ENCODE assay signal across 7 cellular contexts in the genomic region with DNA sequence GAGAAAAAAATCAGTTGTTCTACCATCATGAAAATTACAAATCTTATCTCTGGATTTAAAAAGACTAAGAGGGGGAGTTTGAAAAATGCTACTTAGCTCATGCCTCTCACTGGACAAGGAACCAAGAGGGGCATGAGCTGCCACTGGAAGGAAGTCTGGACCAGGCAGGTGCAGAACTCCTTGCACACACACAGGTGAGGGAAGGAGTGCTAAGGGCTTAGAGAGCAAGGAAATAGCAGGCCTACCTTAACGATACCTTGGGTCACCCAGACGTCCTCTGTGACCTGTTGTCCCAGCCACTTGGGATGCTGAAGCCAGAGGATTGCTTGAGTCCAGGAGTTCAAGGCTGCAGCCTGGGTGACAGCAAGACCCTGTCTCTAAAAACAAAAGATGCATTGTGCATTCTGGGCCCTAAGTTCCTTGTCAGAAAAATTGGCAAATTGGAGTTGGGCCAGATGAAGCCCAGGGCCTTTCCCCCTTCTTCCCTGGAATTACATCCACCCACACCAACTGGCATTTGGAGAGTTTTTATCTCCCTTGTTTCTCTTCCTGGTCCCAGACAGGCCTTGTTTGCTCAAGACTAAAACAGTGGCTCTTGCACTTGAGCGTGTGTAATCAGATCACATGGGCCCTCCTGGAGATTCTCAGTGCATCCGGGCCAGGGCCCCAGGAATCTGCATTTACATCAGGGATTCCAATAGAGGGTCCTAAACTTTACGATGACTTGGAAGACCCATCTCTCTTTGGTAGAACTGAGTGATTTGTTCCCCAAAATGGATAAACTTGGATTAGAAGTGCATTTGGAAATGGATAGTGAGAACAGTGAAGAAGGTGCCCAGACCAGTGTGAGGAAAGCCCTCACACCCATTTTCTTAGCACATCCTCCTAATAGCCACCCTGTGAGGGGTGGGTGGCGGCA.
DNase-seq lines count a peak whose midpoint lies in the region; ATAC-seq and TF ChIP-seq lines count a peak whose summit lies in the region.

No MANE protein-coding gene starts in this region.

- H3K36me3 ChIP-seq in mucosa of stomach (ENCODE audit: control insufficient read depth, insufficient read depth, low read length), result peaks cover 10% of the 10 kb centered on the region
- no peaks in the 10 kb centered on the region for H3K36me3 ChIP-seq in MM.1S (replicated peaks; ENCODE audit: insufficient read depth, low read length)

- H2AFZ ChIP-seq in MM.1S (ENCODE audit: low read length), result no peak overlapping the region

- no peaks in the 10 kb centered on the region for H4K20me1 ChIP-seq in MM.1S (ENCODE audit: insufficient read depth, low read length)

- H3K9me3 ChIP-seq in mucosa of stomach (ENCODE audit: control insufficient read depth, low read length) (no peaks in the 10 kb centered on the region), MM.1S (replicated peaks; ENCODE audit: insufficient read depth, low read length) (no peaks in the 10 kb centered on the region)

- peak overlapping the region; percentile 99 for H3K9ac ChIP-seq in mucosa of stomach (ENCODE audit: low read length)
- no peak overlapping the region for H3K9ac ChIP-seq in MM.1S (ENCODE audit: low read length)

- H3K4me1 ChIP-seq in mucosa of stomach (ENCODE audit: control insufficient read depth, insufficient read depth, low read length) (peaks cover 31% of the 10 kb centered on the region), MM.1S (ENCODE audit: low read length) (peaks cover 18% of the 10 kb centered on the region)

- no peak overlapping the region for H3K27ac ChIP-seq in MM.1S (ENCODE audit: low read length)

- H3F3A ChIP-seq in MM.1S (ENCODE audit: insufficient read depth, low read length), result peaks cover 22% of the 10 kb centered on the region

- no peaks in the 10 kb centered on the region for H3K27me3 ChIP-seq in mucosa of stomach (ENCODE audit: control insufficient read depth, insufficient read depth, low read length)
- no peaks in the 10 kb centered on the region for H3K27me3 ChIP-seq in MM.1S (replicated peaks; ENCODE audit: insufficient read depth, low read length)

- H3K4me3 ChIP-seq in mucosa of stomach (ENCODE audit: low read length) (no peak overlapping the region), MM.1S (ENCODE audit: low read length) (no peak overlapping the region)

- H3K79me2 ChIP-seq in MM.1S (ENCODE audit: low read length), result peaks cover 14% of the 10 kb centered on the region

- H3K9me2 ChIP-seq in MM.1S (replicated peaks; ENCODE audit: insufficient read depth, low read length), result no peaks in the 10 kb centered on the region

- DNase-seq in NCI-H510A (lab: John Stamatoyannopoulos, UW), result peak; percentile 54
- peak; percentile 42 for DNase-seq in cerebellar cortex (ENCODE audit: low spot score)
- no peak for DNase-seq in MM.1S

- ATAC-seq in GM19023 (IDR thresholded peaks at IDR 0.05; ENCODE audit: unreplicated experiment) (no peak), HG03097 (IDR thresholded peaks at IDR 0.05; ENCODE audit: low FRiP score, unreplicated experiment) (no peak)

- no peak overlapping the region for H3K4me2 ChIP-seq in MM.1S (ENCODE audit: low read depth, low read length)

- TF ChIP-seq CTCF in MM.1S (IDR thresholded peaks at IDR 0.05; ENCODE audit: low read length), result no peak

- peak; percentile 36 for TF ChIP-seq POLR2A in GM10847 (IDR thresholded peaks at IDR 0.05; ENCODE audit: extremely low read depth, insufficient read length)
